ENCODE assay signal across 6 cellular contexts in genomic region chr1:230470750-230471149, GRCh38. TPM values are rescaled to one million over a fixed set of nuclear protein-coding genes. Genes with fewer than 3 reads are reported as not detected.
"Had no signal": no experiment of that assay in that cellular context is flagged by ENCODE, and none has a peak within 500 bp of the region (broad histone marks: within the 10 kb centered on the region; RNA-seq: fewer than 3 reads in every experiment).

No MANE protein-coding gene starts in this region.

RNA-seq across cellular contexts. Expression of gene PGBD5, which starts 44.6 kb away (rescaled TPM):
- total RNA-seq: activated naive CD4-positive, alpha-beta T cell treated with anti-CD3 and anti-CD28 coated beads for 36 hours; activated naive CD8-positive, alpha-beta T cell treated with anti-CD3 and anti-CD28 coated beads for 36 hours; activated naive CD8-positive, alpha-beta T cell treated with anti-CD3 and anti-CD28 coated beads, Interleukin-2, amount 10 ng/mL, durations not matched to agents 7 days and 5 days; activated T-helper 1 cell treated with anti-CD3 and anti-CD28 coated beads, Interleukin-12 subunit alpha, Interleukin-12 subunit beta, Interleukin-2, Interleukin-4 antibody, amounts not matched to agents 30 ng/mL and 10 ng/mL and 1 ng/mL, durations not matched to agents 14 hours and 24 hours and 36 hours; activated T-helper 2 cell treated with anti-CD3 and anti-CD28 coated beads, Interferon-gamma antibody, Interleukin-2, Interleukin-4, amounts not matched to agents 10 μg/mL and 5 μg/mL and 100 μg/mL, durations not matched to agents 14 hours and 24 hours and 36 hours; ascending aorta had no signal
